Comparison of ENCODE assay signal across 27 cellular contexts in genomic region chr12:110782922-110783321, GRCh38. TPM values are rescaled to one million over a fixed set of nuclear protein-coding genes. Genes with fewer than 3 reads are reported as not detected.
DNase-seq lines count a peak whose midpoint lies in the region; ATAC-seq and TF ChIP-seq lines count a peak whose summit lies in the region.
"Had no signal": no experiment of that assay in that cellular context is flagged by ENCODE, and none has a peak within 500 bp of the region (broad histone marks: within the 10 kb centered on the region; RNA-seq: fewer than 3 reads in every experiment).

No MANE protein-coding gene starts in this region.

- H3K36me3 Mint-ChIP-seq in T-helper 1 cell treated with Interleukin-12 subunit alpha and Interleukin-12 subunit beta and Interleukin-4 antibody, amounts not matched to agents 30 μg/mL and 1 μg/mL, for 36 hours (ENCODE audit: low read depth): peaks cover 2% of the 10 kb centered on the region
- H3K36me3 Mint-ChIP-seq in HFFc6 (ENCODE audit: low read depth) (no peaks in the 10 kb centered on the region), nephron progenitor cell (ENCODE audit: low read depth) (no peaks in the 10 kb centered on the region)
- H3K36me3 Mint-ChIP-seq: IgD-negative memory B cell had no signal

- DNase-seq in T-helper 1 cell: no peak
- no peak for DNase-seq in HFFc6
- DNase-seq in SK-N-MC (ENCODE audit: low read depth, low spot score): no peak
- DNase-seq in nephron progenitor cell: no peak
- DNase-seq in iPS-NIHi11 (ENCODE audit: low spot score): no peak
- DNase-seq: ACHN; BE2C; CD4-positive, alpha-beta T cell; COR-L47; H7; NCI-H1092; NCI-H1417 treated with DMSO at 0.1 percent for 48 hours; NCI-H1694 treated with DMSO at 0.1 percent for 48 hours; NCI-H2081; NCI-H2171; NCI-H226; NCI-H510A treated with DMSO at 0.1 percent for 48 hours; NCI-H774; SHP77; T-helper 17 cell had no signal

- no peak for TF ChIP-seq CTCF in HFFc6 (IDR thresholded peaks at IDR 0.05)
- TF ChIP-seq CTCF in nephron progenitor cell (IDR thresholded peaks at IDR 0.05): no peak

- H3K9me3 Mint-ChIP-seq in T-helper 1 cell treated with Interleukin-12 subunit alpha and Interleukin-12 subunit beta and Interleukin-4 antibody, amounts not matched to agents 30 μg/mL and 1 μg/mL, for 36 hours: no peaks in the 10 kb centered on the region
- H3K9me3 Mint-ChIP-seq in HFFc6 (no peaks in the 10 kb centered on the region), nephron progenitor cell (no peaks in the 10 kb centered on the region)
- H3K9me3 Mint-ChIP-seq: CD4-positive, alpha-beta T cell; IgD-negative memory B cell had no signal

- ATAC-seq in HG02938 (IDR thresholded peaks at IDR 0.05; ENCODE audit: unreplicated experiment) (no peak), HG02759 (IDR thresholded peaks at IDR 0.05; ENCODE audit: unreplicated experiment) (no peak)
- ATAC-seq: Panc1, T-helper 17 cell had no signal

- H3K4me3 Mint-ChIP-seq in T-helper 1 cell treated with Interleukin-12 subunit alpha and Interleukin-12 subunit beta and Interleukin-4 antibody, amounts not matched to agents 30 μg/mL and 1 μg/mL, for 36 hours: no peak overlapping the region
- H3K4me3 Mint-ChIP-seq in HFFc6 (peak overlapping the region; percentile 44; the same call in 1 of the 2 replicates), nephron progenitor cell (no peak overlapping the region)
- H3K4me3 Mint-ChIP-seq: CD4-positive, alpha-beta T cell; IgD-negative memory B cell had no signal

- H3K9ac ChIP-seq in SK-N-MC (ENCODE audit: insufficient read length): no peak overlapping the region

- peak overlapping the region; percentile 60 for H3K27ac Mint-ChIP-seq in T-helper 1 cell treated with Interleukin-12 subunit alpha and Interleukin-12 subunit beta and Interleukin-4 antibody, amounts not matched to agents 30 μg/mL and 1 μg/mL, for 36 hours
- H3K27ac Mint-ChIP-seq in HFFc6 (no peak overlapping the region), nephron progenitor cell (peak overlapping the region; percentile 64)
- H3K27ac Mint-ChIP-seq: CD4-positive, alpha-beta T cell; T-helper 17 cell had no signal

- peaks cover 26% of the 10 kb centered on the region for H3K4me1 Mint-ChIP-seq in T-helper 1 cell treated with Interleukin-12 subunit alpha and Interleukin-12 subunit beta and Interleukin-4 antibody, amounts not matched to agents 30 μg/mL and 1 μg/mL, for 36 hours (ENCODE audit: low read depth)
- H3K4me1 Mint-ChIP-seq in HFFc6 (ENCODE audit: low read depth): peaks cover 7% of the 10 kb centered on the region
- H3K4me1 Mint-ChIP-seq in nephron progenitor cell: peaks cover 22% of the 10 kb centered on the region

- H3K36me3 ChIP-seq in SK-N-MC (ENCODE audit: insufficient read depth, low read length): no peaks in the 10 kb centered on the region
- H3K36me3 ChIP-seq: BE2C had no signal

- H3K27me3 Mint-ChIP-seq in T-helper 1 cell treated with Interleukin-12 subunit alpha and Interleukin-12 subunit beta and Interleukin-4 antibody, amounts not matched to agents 30 μg/mL and 1 μg/mL, for 36 hours (ENCODE audit: low read depth): no peaks in the 10 kb centered on the region
- peaks cover 41% of the 10 kb centered on the region for H3K27me3 Mint-ChIP-seq in HFFc6 (ENCODE audit: insufficient read depth)
- peaks cover 13% of the 10 kb centered on the region for H3K27me3 Mint-ChIP-seq in nephron progenitor cell (ENCODE audit: low read depth, poor library complexity)
- H3K27me3 Mint-ChIP-seq: CD4-positive, alpha-beta T cell; T-helper 17 cell had no signal

- H3K27ac ChIP-seq in SK-N-MC: peak overlapping the region; percentile 96; the same call in 1 of the 2 replicates
- H3K27ac ChIP-seq: 22Rv1, RWPE1 had no signal

- no peak overlapping the region for H3K4me3 ChIP-seq in SK-N-MC

- no peaks in the 10 kb centered on the region for H3K9me3 ChIP-seq in SK-N-MC (ENCODE audit: low read depth, low read length)
- H3K9me3 ChIP-seq: BE2C had no signal

RNA-seq across cellular contexts. Expression of gene PPP1CC, which starts 40.2 kb away (rescaled TPM):
- 100 to 1,000 TPM in 5 of 6 experiments, 10 to 100 TPM in 1; 95.2 to 140 (median 134) TPM for total RNA-seq in HFFc6 (2021; fragmentation: NEBNext Ultra II Directional; extraction: Animal tissue kit (Norgen Biotek cat#: 25700))
